In the genomic region with DNA sequence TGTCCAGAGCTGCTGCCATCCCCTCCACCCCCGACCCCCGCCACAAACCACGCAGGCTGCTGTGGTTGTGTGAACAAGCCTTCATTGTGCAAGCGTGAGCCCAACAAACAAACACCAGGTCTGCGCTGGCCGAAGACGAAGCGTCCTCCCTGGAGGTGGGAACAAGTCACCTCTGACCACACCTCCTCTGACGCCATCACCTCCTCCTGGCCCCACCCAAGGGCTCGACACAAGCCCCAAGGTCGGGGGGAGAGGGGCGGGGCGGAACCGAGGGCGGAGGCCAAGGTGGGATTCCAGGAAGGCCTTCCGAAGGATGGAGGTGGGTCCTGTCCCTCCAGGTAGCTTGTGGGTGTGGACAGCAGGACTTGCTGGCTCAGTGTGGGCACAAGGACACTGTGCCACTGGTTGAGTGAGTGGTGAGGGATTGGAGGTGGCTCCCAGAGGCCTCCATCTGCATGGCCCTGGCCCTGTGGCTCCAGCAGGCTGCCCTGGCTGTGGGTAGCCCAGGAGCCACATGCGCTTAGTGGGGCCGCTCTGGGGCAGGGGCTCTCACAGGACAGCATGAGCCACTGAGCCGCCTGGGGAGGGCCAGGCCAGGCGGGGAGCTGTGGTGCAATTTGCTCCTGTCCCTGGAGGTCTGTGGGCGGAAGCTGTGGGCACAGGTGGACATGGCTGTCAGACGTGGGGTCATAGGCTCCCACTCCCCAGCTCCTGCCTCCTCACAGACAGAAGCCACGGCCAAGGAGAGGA, we compare ENCODE assay signal across 9 cellular contexts. TPM values are rescaled to one million over a fixed set of nuclear protein-coding genes. Genes with fewer than 3 reads are reported as not detected.
DNase-seq lines count a peak whose midpoint lies in the region; ATAC-seq and TF ChIP-seq lines count a peak whose summit lies in the region.
"Had no signal": no experiment of that assay in that cellular context is flagged by ENCODE, and none has a peak within 500 bp of the region (broad histone marks: within the 10 kb centered on the region; RNA-seq: fewer than 3 reads in every experiment).

No MANE protein-coding gene starts in this region.

- peaks cover 73% of the 10 kb centered on the region for H3K4me1 ChIP-seq in DOHH2 (ENCODE audit: control insufficient read depth, low read length)
- peaks cover 97% of the 10 kb centered on the region for H3K4me1 ChIP-seq in left ventricle myocardium inferior
- peaks cover 18% of the 10 kb centered on the region for H3K4me1 ChIP-seq in psoas muscle

- peak overlapping the region; percentile 64 for H3K27ac ChIP-seq in DOHH2 (ENCODE audit: low read depth, low read length)
- H3K27ac ChIP-seq in left ventricle myocardium inferior (replicated peaks): peak overlapping the region; percentile 94
- H3K27ac ChIP-seq in psoas muscle: peak overlapping the region; percentile 74

- H3F3A ChIP-seq in DOHH2 (ENCODE audit: control insufficient read depth, insufficient read depth): 0 out of 2 replicates have a peak, but pooled peaks cover 4% of the 10 kb centered on the region

- no peaks in the 10 kb centered on the region for H3K9me2 ChIP-seq in DOHH2 (replicated peaks; ENCODE audit: control insufficient read depth, low read length)

- CTCF ChIA-PET in T-cell (lab: Charles Lee): interaction anchor here in 1 of 2 donors (1.5 kb wide), 1 partner anchor 45 kb away, joined by 3 read pairs; no protein-coding TSS in a partner anchor

- H3K27me3 Mint-ChIP-seq in T-cell (no peaks in the 10 kb centered on the region), natural killer cell (ENCODE audit: low read depth in 2 of 2) (no peaks in the 10 kb centered on the region)

- POLR2A ChIA-PET in T-cell (lab: Charles Lee): no interaction called here

- no peaks in the 10 kb centered on the region for H4K20me1 ChIP-seq in DOHH2 (ENCODE audit: control insufficient read depth, insufficient read depth, low read depth, low read length)

- no peak overlapping the region for H3K4me3 ChIP-seq in DOHH2 (ENCODE audit: low read length)
- H3K4me3 ChIP-seq in left ventricle myocardium inferior: no peak overlapping the region
- no peak overlapping the region for H3K4me3 ChIP-seq in psoas muscle

- DNase-seq in T-cell: no peak
- no peak for DNase-seq in left ventricle myocardium inferior
- DNase-seq in psoas muscle: peak; percentile 30 to 74
- no peak for DNase-seq in natural killer cell
- no peak for DNase-seq in DMS153 treated with DMSO at 0.1 percent for 48 hours (lab: John Stamatoyannopoulos, UW; ENCODE audit: unreplicated experiment)
- DNase-seq in central memory CD4-positive, alpha-beta T cell: no peak
- DNase-seq: NCI-H1092 treated with DMSO at 0.1 percent for 48 hours had no signal

- no peak for ATAC-seq in T-cell (replicated peaks in 1 of 4)
- ATAC-seq in psoas muscle: peak in 1 of 4 donors; percentile 19
- no peak for ATAC-seq in natural killer cell
- ATAC-seq in GM21717 (IDR thresholded peaks at IDR 0.05; ENCODE audit: unreplicated experiment): no peak

- WGBS in psoas muscle, 3 donors: 71 to 82% (median 81%) methylated on average over 23 of the region's 23 CpGs

- peaks cover 49 to 75% (median 51%) of the 10 kb centered on the region in 3 donors for H3K4me1 Mint-ChIP-seq in T-cell
- peaks cover 0 to 5% of the 10 kb centered on the region in 2 donors for H3K4me1 Mint-ChIP-seq in natural killer cell

- intact Hi-C loops in left ventricle myocardium inferior (cut with micrococcal nuclease): no loop called here
- intact Hi-C loops in psoas muscle (cut with DNase I): no loop called here
- intact Hi-C loops in natural killer cell (cut with micrococcal nuclease): no loop called here

- H3K27me3 ChIP-seq in DOHH2 (ENCODE audit: control insufficient read depth, low read length) (no peaks in the 10 kb centered on the region), left ventricle myocardium inferior (ENCODE audit: low read depth) (no peaks in the 10 kb centered on the region), psoas muscle (ENCODE audit: insufficient read depth in 3 of 3, low read length in 2 of 3) (no peaks in the 10 kb centered on the region)

- TF ChIP-seq CTCF in DOHH2 (IDR thresholded peaks at IDR 0.05; ENCODE audit: low read depth, low read length, poor library complexity, severe bottlenecking) (no peak), left ventricle myocardium inferior (IDR thresholded peaks at IDR 0.05; ENCODE audit: borderline replicate concordance) (no peak), psoas muscle (IDR thresholded peaks at IDR 0.05) (no peak), natural killer cell (IDR thresholded peaks at IDR 0.05) (no peak)

- H3K9me3 ChIP-seq in DOHH2 (ENCODE audit: control insufficient read depth, insufficient read depth, low read length) (no peaks in the 10 kb centered on the region), left ventricle myocardium inferior (replicated peaks) (no peaks in the 10 kb centered on the region), psoas muscle (no peaks in the 10 kb centered on the region)

- H3K36me3 ChIP-seq in DOHH2 (ENCODE audit: control insufficient read depth, low read length): no peaks in the 10 kb centered on the region
- peaks cover 36% of the 10 kb centered on the region for H3K36me3 ChIP-seq in left ventricle myocardium inferior
- no peaks in the 10 kb centered on the region for H3K36me3 ChIP-seq in psoas muscle (ENCODE audit: insufficient read depth in 1 of 2, low read depth in 1 of 2)

- H3K4me3 Mint-ChIP-seq in T-cell: peak overlapping the region in 1 of 3 donors; percentile 75
- H3K4me3 Mint-ChIP-seq in natural killer cell: no peak overlapping the region

- H3K27ac Mint-ChIP-seq in T-cell (peak overlapping the region; percentile 88 to 90), natural killer cell (peak overlapping the region in 1 of 2 donors; percentile 61)

- H3K36me3 Mint-ChIP-seq in T-cell (no peaks in the 10 kb centered on the region), natural killer cell (no peaks in the 10 kb centered on the region)

- H3K9me3 Mint-ChIP-seq in T-cell (no peaks in the 10 kb centered on the region), natural killer cell (no peaks in the 10 kb centered on the region)

- H3K79me2 ChIP-seq in DOHH2 (ENCODE audit: control insufficient read depth, low read length): no peaks in the 10 kb centered on the region

- H3K4me2 ChIP-seq in DOHH2 (ENCODE audit: low read length): peak overlapping the region; percentile 49

RNA-seq across cellular contexts. Expression of gene GPR17, which starts 7.4 kb away (rescaled TPM):
- total RNA-seq in T-cell (not detected), left ventricle myocardium inferior (0.16 TPM), psoas muscle (under 1 TPM in 1 of 4 donors, not detected in 3; 0.17 TPM), natural killer cell (not detected)
- under 1 TPM; 0.14 to 0.35 (median 0.21) TPM for polyA plus RNA-seq in psoas muscle

RNA-seq across cellular contexts. Expression of gene LIMS2, which starts 36.8 kb away (rescaled TPM):
- total RNA-seq in T-cell (10 to 100 TPM in 3 of 5 donors, 1 to 10 TPM in 2; 8.4 to 14.8 (median 10.3) TPM), left ventricle myocardium inferior (173 TPM), psoas muscle (10 to 100 TPM in 3 of 4 donors, 1 to 10 TPM in 1; 9.3 to 31.8 (median 20.5) TPM), natural killer cell (under 1 TPM in 2 of 3 donors, not detected in 1; 0.15 to 0.16 TPM)
- 10 to 100 TPM; 12.1 to 16.4 (median 12.9) TPM for polyA plus RNA-seq in psoas muscle

Comparison
In these comparisons a context has a peak if more than half of its experiments do, and no peak if none do; other contexts are left out.
1. DNase-seq: peak in psoas muscle (2 of 2); none in T-cell (0 of 34), left ventricle myocardium inferior (single experiment), natural killer cell (single experiment), DMS153 treated with DMSO at 0.1 percent for 48 hours (single experiment) and central memory CD4-positive, alpha-beta T cell (single experiment).
2. RNA of gene LIMS2, which starts 36.8 kb away (total RNA-seq): 173 TPM in left ventricle myocardium inferior (single experiment), 9.3 to 31.8 TPM in psoas muscle and 8.4 to 14.8 TPM in T-cell; 0.15 to 0.16 TPM in natural killer cell; every median in the first group is over 4 times any median in the second.
3. Peak in every context shown above with its lines, with median percentiles within 50 percentile points of each other: H3K27ac ChIP-seq.